ENCODE assay signal across 1 cellular context in the genomic region with DNA sequence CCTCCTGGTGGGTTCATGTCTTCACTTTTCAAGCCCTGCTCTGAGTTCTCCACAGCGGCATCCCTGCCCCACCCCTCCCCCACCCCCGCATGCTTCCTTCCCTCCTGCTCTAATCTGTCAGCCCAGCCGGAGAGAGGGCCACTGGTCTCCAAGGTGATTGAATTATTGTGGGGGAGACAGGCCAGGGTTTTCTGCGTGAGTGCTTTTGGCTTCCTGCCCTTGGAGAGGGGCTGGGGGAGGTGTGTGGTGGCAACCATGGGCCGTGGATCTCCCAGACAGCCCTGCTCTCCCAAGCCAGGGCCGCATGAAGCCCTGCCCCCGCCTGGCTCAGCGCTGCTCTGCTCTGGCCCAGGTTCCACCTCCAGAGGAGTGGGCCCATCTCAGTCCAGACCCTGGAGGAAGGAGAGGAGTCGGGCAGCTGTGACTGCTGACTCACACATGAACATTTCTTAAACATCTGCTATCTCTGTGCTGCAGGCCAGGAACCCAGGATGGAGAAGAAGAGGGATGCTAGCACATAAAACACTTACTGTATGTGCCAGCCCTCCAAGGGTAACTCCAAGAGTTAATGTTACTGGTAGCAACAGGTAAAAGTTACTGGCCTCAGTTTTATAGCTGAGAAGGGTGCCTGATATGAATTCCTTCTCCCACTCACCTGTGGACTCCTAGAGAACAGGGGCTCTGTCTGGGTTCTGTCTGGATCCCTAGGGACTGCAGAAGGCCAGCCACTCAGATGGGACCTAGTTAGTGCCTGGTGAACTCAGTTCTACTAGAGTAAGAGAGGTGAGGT.
TF ChIP-seq lines count a peak whose summit lies in the region.

No MANE protein-coding gene starts in this region.

TF ChIP-seq in K562, 482 proteins besides CTCF, POLR2A, EP300 and RAD21 (continued from another document and continues in another):
- TF ChIP-seq TEAD4 (IDR thresholded peaks at IDR 0.05; ENCODE audit: low read length) (peak; percentile 94), TEAD4 (CRISPR knock-in tag; IDR thresholded peaks at IDR 0.05; ENCODE audit: borderline replicate concordance) (no peak), LARP7 (IDR thresholded peaks at IDR 0.05) (no peak), HNRNPK (IDR thresholded peaks at IDR 0.05; ENCODE audit: low read depth, low read length, poor library complexity, severe bottlenecking) (no peak), CBFA2T3 (IDR thresholded peaks at IDR 0.05) (peak; percentile 98), CXXC5 (CRISPR knock-in tag; IDR thresholded peaks at IDR 0.05) (peak; percentile 94), NCOA6 (IDR thresholded peaks at IDR 0.05) (peak; percentile 81), TRIM24 (IDR thresholded peaks at IDR 0.05) (peak; percentile 91 to 93), DDX20 (tag; IDR thresholded peaks at IDR 0.05; ENCODE audit: low read depth) (no peak), ZNF274 (IDR thresholded peaks at IDR 0.05; ENCODE audit: borderline replicate concordance, low read depth, low read length) (peak; percentile 54; the same call in 1 of the 2 replicates), ATF1 (CRISPR knock-in tag; IDR thresholded peaks at IDR 0.05) (no peak), ATF1 (tag; IDR thresholded peaks at IDR 0.05) (peak; percentile 80), RB1 (IDR thresholded peaks at IDR 0.05; ENCODE audit: low read depth) (0 out of 2 replicates have a peak, but pooled peaks have one; percentile 52), ZNF165 (CRISPR knock-in tag; IDR thresholded peaks at IDR 0.05; ENCODE audit: borderline replicate concordance) (no peak), GABPA (tag; conservative IDR thresholded peaks at IDR 0.05; ENCODE audit: low read depth) (peak; percentile 51), KHSRP (IDR thresholded peaks at IDR 0.05) (peak; percentile 69; the same call in 1 of the 2 replicates), SPI1 (IDR thresholded peaks at IDR 0.05; ENCODE audit: borderline replicate concordance, low read depth, low read length) (peak; percentile 59; the same call in 1 of the 2 replicates), C11orf30 (IDR thresholded peaks at IDR 0.05; ENCODE audit: low read depth) (peak; percentile 94), GTF2E2 (tag; IDR thresholded peaks at IDR 0.05) (no peak), MEIS2 (IDR thresholded peaks at IDR 0.05; ENCODE audit: partially characterized antibody) (peak; percentile 92), PHB2 (IDR thresholded peaks at IDR 0.05; ENCODE audit: low read depth) (peak; percentile 85), FOSL1 (tag; conservative IDR thresholded peaks at IDR 0.05) (peak; percentile 98), POU5F1 (IDR thresholded peaks at IDR 0.05; ENCODE audit: borderline replicate concordance, low read depth, low read length, partially characterized antibody) (no peak), CBFA2T2 (conservative IDR thresholded peaks at IDR 0.05) (peak; percentile 95), ZBTB17 (CRISPR knock-in tag; IDR thresholded peaks at IDR 0.05) (0 out of 2 replicates have a peak, but pooled peaks have one; percentile 18), KDM4B (IDR thresholded peaks at IDR 0.05; ENCODE audit: borderline replicate concordance in 2 of 2, low read depth in 1 of 2) (peak in 1 of 2 experiments; percentile 54; a peak in 1 of 4 replicates), TAL1 (IDR thresholded peaks at IDR 0.05) (peak; percentile 96), HNRNPLL (IDR thresholded peaks at IDR 0.05; ENCODE audit: low read depth, low read length, poor library complexity, severe bottlenecking) (peak; percentile 26), ZNF134 (CRISPR knock-in tag; conservative IDR thresholded peaks at IDR 0.05) (0 out of 2 replicates have a peak, but pooled peaks have one; percentile 34), NFXL1 (CRISPR knock-in tag; IDR thresholded peaks at IDR 0.05) (no peak), ZC3H11A (IDR thresholded peaks at IDR 0.05; ENCODE audit: low read depth, low read length) (no peak), BRD9 (IDR thresholded peaks at IDR 0.05; ENCODE audit: low read depth, partially characterized antibody) (peak; percentile 45), ATF7 (IDR thresholded peaks at IDR 0.05) (peak; percentile 88), TFAM (CRISPR knock-in tag; conservative IDR thresholded peaks at IDR 0.05) (no peak), SLC30A9 (CRISPR knock-in tag; IDR thresholded peaks at IDR 0.05) (no peak), DACH1 (IDR thresholded peaks at IDR 0.05; ENCODE audit: partially characterized antibody) (peak; percentile 39), SMC3 (conservative IDR thresholded peaks at IDR 0.05; ENCODE audit: insufficient read depth, low read depth, low read length) (no peak; the same call in 1 of the 2 replicates), ZSCAN32 (CRISPR knock-in tag; IDR thresholded peaks at IDR 0.05) (no peak; the same call in 1 of the 2 replicates)
- TF ChIP-seq, protein P1, sequence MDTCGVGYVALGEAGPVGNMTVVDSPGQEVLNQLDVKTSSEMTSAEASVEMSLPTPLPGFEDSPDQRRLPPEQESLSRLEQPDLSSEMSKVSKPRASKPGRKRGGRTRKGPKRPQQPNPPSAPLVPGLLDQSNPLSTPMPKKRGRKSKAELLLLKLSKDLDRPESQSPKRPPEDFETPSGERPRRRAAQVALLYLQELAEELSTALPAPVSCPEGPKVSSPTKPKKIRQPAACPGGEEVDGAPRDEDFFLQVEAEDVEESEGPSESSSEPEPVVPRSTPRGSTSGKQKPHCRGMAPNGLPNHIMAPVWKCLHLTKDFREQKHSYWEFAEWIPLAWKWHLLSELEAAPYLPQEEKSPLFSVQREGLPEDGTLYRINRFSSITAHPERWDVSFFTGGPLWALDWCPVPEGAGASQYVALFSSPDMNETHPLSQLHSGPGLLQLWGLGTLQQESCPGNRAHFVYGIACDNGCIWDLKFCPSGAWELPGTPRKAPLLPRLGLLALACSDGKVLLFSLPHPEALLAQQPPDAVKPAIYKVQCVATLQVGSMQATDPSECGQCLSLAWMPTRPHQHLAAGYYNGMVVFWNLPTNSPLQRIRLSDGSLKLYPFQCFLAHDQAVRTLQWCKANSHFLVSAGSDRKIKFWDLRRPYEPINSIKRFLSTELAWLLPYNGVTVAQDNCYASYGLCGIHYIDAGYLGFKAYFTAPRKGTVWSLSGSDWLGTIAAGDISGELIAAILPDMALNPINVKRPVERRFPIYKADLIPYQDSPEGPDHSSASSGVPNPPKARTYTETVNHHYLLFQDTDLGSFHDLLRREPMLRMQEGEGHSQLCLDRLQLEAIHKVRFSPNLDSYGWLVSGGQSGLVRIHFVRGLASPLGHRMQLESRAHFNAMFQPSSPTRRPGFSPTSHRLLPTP (IDR thresholded peaks at IDR 0.05; ENCODE audit: borderline replicate concordance, extremely low read depth, insufficient read length): no peak
- TF ChIP-seq, protein P2, sequence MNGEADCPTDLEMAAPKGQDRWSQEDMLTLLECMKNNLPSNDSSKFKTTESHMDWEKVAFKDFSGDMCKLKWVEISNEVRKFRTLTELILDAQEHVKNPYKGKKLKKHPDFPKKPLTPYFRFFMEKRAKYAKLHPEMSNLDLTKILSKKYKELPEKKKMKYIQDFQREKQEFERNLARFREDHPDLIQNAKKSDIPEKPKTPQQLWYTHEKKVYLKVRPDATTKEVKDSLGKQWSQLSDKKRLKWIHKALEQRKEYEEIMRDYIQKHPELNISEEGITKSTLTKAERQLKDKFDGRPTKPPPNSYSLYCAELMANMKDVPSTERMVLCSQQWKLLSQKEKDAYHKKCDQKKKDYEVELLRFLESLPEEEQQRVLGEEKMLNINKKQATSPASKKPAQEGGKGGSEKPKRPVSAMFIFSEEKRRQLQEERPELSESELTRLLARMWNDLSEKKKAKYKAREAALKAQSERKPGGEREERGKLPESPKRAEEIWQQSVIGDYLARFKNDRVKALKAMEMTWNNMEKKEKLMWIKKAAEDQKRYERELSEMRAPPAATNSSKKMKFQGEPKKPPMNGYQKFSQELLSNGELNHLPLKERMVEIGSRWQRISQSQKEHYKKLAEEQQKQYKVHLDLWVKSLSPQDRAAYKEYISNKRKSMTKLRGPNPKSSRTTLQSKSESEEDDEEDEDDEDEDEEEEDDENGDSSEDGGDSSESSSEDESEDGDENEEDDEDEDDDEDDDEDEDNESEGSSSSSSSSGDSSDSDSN (IDR thresholded peaks at IDR 0.05; ENCODE audit: borderline replicate concordance in 1 of 2, low read depth in 2 of 2, low read length in 2 of 2): 0 out of 4 replicates have a peak, but pooled peaks have one; percentile 55 to 93
- TF ChIP-seq, protein P3, sequence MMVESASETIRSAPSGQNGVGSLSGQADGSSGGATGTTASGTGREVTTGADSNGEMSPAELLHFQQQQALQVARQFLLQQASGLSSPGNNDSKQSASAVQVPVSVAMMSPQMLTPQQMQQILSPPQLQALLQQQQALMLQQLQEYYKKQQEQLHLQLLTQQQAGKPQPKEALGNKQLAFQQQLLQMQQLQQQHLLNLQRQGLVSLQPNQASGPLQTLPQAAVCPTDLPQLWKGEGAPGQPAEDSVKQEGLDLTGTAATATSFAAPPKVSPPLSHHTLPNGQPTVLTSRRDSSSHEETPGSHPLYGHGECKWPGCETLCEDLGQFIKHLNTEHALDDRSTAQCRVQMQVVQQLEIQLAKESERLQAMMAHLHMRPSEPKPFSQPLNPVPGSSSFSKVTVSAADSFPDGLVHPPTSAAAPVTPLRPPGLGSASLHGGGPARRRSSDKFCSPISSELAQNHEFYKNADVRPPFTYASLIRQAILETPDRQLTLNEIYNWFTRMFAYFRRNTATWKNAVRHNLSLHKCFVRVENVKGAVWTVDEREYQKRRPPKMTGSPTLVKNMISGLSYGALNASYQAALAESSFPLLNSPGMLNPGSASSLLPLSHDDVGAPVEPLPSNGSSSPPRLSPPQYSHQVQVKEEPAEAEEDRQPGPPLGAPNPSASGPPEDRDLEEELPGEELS (CRISPR knock-in tag; IDR thresholded peaks at IDR 0.05; ENCODE audit: borderline replicate concordance): no peak
- TF ChIP-seq, protein P4, sequence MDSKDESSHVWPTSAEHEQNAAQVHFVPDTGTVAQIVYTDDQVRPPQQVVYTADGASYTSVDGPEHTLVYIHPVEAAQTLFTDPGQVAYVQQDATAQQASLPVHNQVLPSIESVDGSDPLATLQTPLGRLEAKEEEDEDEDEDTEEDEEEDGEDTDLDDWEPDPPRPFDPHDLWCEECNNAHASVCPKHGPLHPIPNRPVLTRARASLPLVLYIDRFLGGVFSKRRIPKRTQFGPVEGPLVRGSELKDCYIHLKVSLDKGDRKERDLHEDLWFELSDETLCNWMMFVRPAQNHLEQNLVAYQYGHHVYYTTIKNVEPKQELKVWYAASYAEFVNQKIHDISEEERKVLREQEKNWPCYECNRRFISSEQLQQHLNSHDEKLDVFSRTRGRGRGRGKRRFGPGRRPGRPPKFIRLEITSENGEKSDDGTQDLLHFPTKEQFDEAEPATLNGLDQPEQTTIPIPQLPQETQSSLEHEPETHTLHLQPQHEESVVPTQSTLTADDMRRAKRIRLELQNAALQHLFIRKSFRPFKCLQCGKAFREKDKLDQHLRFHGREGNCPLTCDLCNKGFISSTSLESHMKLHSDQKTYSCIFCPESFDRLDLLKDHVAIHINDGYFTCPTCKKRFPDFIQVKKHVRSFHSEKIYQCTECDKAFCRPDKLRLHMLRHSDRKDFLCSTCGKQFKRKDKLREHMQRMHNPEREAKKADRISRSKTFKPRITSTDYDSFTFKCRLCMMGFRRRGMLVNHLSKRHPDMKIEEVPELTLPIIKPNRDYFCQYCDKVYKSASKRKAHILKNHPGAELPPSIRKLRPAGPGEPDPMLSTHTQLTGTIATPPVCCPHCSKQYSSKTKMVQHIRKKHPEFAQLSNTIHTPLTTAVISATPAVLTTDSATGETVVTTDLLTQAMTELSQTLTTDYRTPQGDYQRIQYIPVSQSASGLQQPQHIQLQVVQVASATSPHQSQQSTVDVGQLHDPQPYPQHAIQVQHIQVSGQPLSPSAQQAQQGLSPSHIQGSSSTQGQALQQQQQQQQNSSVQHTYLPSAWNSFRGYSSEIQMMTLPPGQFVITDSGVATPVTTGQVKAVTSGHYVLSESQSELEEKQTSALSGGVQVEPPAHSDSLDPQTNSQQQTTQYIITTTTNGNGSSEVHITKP (IDR thresholded peaks at IDR 0.05; ENCODE audit: partially characterized antibody): peak; percentile 87
- TF ChIP-seq, protein P5, sequence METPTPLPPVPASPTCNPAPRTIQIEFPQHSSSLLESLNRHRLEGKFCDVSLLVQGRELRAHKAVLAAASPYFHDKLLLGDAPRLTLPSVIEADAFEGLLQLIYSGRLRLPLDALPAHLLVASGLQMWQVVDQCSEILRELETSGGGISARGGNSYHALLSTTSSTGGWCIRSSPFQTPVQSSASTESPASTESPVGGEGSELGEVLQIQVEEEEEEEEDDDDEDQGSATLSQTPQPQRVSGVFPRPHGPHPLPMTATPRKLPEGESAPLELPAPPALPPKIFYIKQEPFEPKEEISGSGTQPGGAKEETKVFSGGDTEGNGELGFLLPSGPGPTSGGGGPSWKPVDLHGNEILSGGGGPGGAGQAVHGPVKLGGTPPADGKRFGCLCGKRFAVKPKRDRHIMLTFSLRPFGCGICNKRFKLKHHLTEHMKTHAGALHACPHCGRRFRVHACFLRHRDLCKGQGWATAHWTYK (CRISPR knock-in tag; IDR thresholded peaks at IDR 0.05): peak; percentile 95
- TF ChIP-seq, protein P6, sequence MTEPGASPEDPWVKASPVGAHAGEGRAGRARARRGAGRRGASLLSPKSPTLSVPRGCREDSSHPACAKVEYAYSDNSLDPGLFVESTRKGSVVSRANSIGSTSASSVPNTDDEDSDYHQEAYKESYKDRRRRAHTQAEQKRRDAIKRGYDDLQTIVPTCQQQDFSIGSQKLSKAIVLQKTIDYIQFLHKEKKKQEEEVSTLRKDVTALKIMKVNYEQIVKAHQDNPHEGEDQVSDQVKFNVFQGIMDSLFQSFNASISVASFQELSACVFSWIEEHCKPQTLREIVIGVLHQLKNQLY (CRISPR knock-in tag; conservative IDR thresholded peaks at IDR 0.05): 0 out of 4 replicates have a peak, but pooled peaks of 1 of the 2 experiments have one; percentile 66
- TF ChIP-seq, protein P7, sequence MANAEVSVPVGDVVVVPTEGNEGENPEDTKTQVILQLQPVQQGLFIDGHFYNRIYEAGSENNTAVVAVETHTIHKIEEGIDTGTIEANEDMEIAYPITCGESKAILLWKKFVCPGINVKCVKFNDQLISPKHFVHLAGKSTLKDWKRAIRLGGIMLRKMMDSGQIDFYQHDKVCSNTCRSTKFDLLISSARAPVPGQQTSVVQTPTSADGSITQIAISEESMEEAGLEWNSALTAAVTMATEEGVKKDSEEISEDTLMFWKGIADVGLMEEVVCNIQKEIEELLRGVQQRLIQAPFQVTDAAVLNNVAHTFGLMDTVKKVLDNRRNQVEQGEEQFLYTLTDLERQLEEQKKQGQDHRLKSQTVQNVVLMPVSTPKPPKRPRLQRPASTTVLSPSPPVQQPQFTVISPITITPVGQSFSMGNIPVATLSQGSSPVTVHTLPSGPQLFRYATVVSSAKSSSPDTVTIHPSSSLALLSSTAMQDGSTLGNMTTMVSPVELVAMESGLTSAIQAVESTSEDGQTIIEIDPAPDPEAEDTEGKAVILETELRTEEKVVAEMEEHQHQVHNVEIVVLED (CRISPR knock-in tag; IDR thresholded peaks at IDR 0.05): peak; percentile 36; the same call in 1 of the 2 replicates
- TF ChIP-seq, protein P8, sequence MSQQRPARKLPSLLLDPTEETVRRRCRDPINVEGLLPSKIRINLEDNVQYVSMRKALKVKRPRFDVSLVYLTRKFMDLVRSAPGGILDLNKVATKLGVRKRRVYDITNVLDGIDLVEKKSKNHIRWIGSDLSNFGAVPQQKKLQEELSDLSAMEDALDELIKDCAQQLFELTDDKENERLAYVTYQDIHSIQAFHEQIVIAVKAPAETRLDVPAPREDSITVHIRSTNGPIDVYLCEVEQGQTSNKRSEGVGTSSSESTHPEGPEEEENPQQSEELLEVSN (IDR thresholded peaks at IDR 0.05; ENCODE audit: borderline replicate concordance in 1 of 2, extremely low read depth in 1 of 2, insufficient read depth in 1 of 2, insufficient read length in 1 of 2, low read depth in 1 of 2, low read length in 1 of 2, poor library complexity in 1 of 2, severe bottlenecking in 1 of 2): peak in 1 of 2 experiments; percentile 65
